In genomic region chr17:19433240-19433639, GRCh38 we compare ENCODE assay signal across 16 cellular contexts. TPM values are rescaled to one million over a fixed set of nuclear protein-coding genes. Genes with fewer than 3 reads are reported as not detected.
DNase-seq lines count a peak whose midpoint lies in the region; ATAC-seq, FAIRE-seq and TF ChIP-seq lines count a peak whose summit lies in the region.
"Had no signal": no experiment of that assay in that cellular context is flagged by ENCODE, and none has a peak within 500 bp of the region (broad histone marks: within the 10 kb centered on the region; RNA-seq: fewer than 3 reads in every experiment).

No MANE protein-coding gene starts in this region.

- no peak overlapping the region for H3K56ac ChIP-seq in H1 (replicated peaks; ENCODE audit: insufficient read length, low read depth, low read length)
- peak overlapping the region; percentile 50 for H3K56ac ChIP-seq in mesendoderm (ENCODE audit: low read length)

- peak; percentile 60 for FAIRE-seq in H1 (lab: Jason Lieb, UNC)
- FAIRE-seq: HTR-8/SVneo had no signal

- no peak for TF ChIP-seq RAD21 in H1 (IDR thresholded peaks at IDR 0.05 in 1 of 2, conservative IDR thresholded peaks at IDR 0.05 in 1 of 2; ENCODE audit: low read depth in 2 of 2, low read length in 2 of 2)

- ATAC-seq in GM21737 (IDR thresholded peaks at IDR 0.05; ENCODE audit: unreplicated experiment), result no peak
- ATAC-seq: HCT116 had no signal

- H4K8ac ChIP-seq in H1 (ENCODE audit: extremely low read depth, insufficient read depth, low read length) (no peak overlapping the region), mesendoderm (ENCODE audit: low read depth, low read length) (no peak overlapping the region)

- 5% methylated on average over 5 of the region's 5 CpGs; no CpG with 5 or more reads in 1 of the 2 experiments for WGBS in H1 (ENCODE audit: extremely low coverage in 1 of 2, insufficient coverage in 1 of 2, insufficient read length in 1 of 2, insufficient replicate concordance in 2 of 2, low coverage in 1 of 2, low lambda C conversion rate in 2 of 2, missing lambda C conversion rate in 1 of 2), 2 experiments
- no CpG with 5 or more reads among the region's 5 CpGs for WGBS in mesendoderm (ENCODE audit: extremely low coverage, insufficient coverage, low lambda C conversion rate)

- H2AK5ac ChIP-seq in H1 (ENCODE audit: low read depth, low read length) (no peak overlapping the region), mesendoderm (ENCODE audit: low read length) (no peak overlapping the region)

- no peak overlapping the region for H3K14ac ChIP-seq in H1 (ENCODE audit: insufficient read length)

- H3K27ac ChIP-seq in HUES48 (ENCODE audit: low read depth, low read length), result peak overlapping the region; percentile 82
- H3K27ac ChIP-seq in H1 (ENCODE audit: low read depth, low read length), result no peak overlapping the region
- H3K27ac ChIP-seq in mesendoderm (ENCODE audit: low read depth, low read length), result peak overlapping the region; percentile 38
- H3K27ac ChIP-seq: BLaER1 treated with 17β-estradiol and CSF1 and Interleukin-3, amounts not matched to agents 10 nM and 100 nM had no signal

- POLR2A ChIA-PET in H1 (lab: Charles Lee; ENCODE audit: partially characterized antibody), result interaction anchor here (0.7 to 2.1 kb wide), 6 partner anchors 8 to 70 kb away, joined by 3 to 5 read pairs (median 3); no protein-coding TSS in a partner anchor
- POLR2A ChIA-PET in activated CD4-positive, alpha-beta memory T cell treated with anti-CD3 and anti-CD28 coated beads for 36 hours (lab: Charles Lee), result no interaction called here

- H3K4me3 Mint-ChIP-seq in activated CD4-positive, alpha-beta memory T cell treated with anti-CD3 and anti-CD28 coated beads for 36 hours, result no peak overlapping the region
- H3K4me3 Mint-ChIP-seq: CD4-positive, CD25-positive, alpha-beta regulatory T cell had no signal

- H3K27me3 Mint-ChIP-seq in activated CD4-positive, alpha-beta memory T cell treated with anti-CD3 and anti-CD28 coated beads for 36 hours, result no peaks in the 10 kb centered on the region

- H3K79me2 ChIP-seq in H1 (ENCODE audit: control insufficient read depth in 1 of 2, insufficient read depth in 2 of 2, low read length in 2 of 2), result no peaks in the 10 kb centered on the region
- no peaks in the 10 kb centered on the region for H3K79me2 ChIP-seq in mesendoderm (ENCODE audit: control insufficient read depth, insufficient read depth, low read length)

- no peaks in the 10 kb centered on the region for H3K36me3 Mint-ChIP-seq in activated CD4-positive, alpha-beta memory T cell treated with anti-CD3 and anti-CD28 coated beads for 36 hours
- H3K36me3 Mint-ChIP-seq: CD4-positive, CD25-positive, alpha-beta regulatory T cell had no signal

- H3K4ac ChIP-seq in H1 (replicated peaks; ENCODE audit: insufficient read length, low read depth, low read length) (no peak overlapping the region), mesendoderm (ENCODE audit: low read depth, low read length) (no peak overlapping the region)

- H2AFZ ChIP-seq in H1 (ENCODE audit: low read length), result no peak overlapping the region

- H3K4me2 ChIP-seq in H1 (ENCODE audit: insufficient read depth in 1 of 2, low read depth in 2 of 2, low read length in 2 of 2), result peak overlapping the region; percentile 28 to 43
- no peak overlapping the region for H3K4me2 ChIP-seq in mesendoderm (ENCODE audit: low read length)
- H3K4me2 ChIP-seq: BLaER1 treated with 17β-estradiol and CSF1 and Interleukin-3, amounts not matched to agents 10 nM and 100 nM had no signal

- TF ChIP-seq CTCF in H1 (IDR thresholded peaks at IDR 0.05; ENCODE audit: control extremely low read depth in 1 of 3, insufficient read depth in 1 of 3, low read depth in 1 of 3, low read length in 3 of 3), result no peak

- H3K18ac ChIP-seq in H1 (ENCODE audit: extremely low read depth, low read length) (no peak overlapping the region), mesendoderm (ENCODE audit: low read length) (no peak overlapping the region)

- H2BK5ac ChIP-seq in H1 (ENCODE audit: low read depth, low read length) (no peak overlapping the region), mesendoderm (ENCODE audit: low read length) (peak overlapping the region; percentile 93)

- H3K9ac ChIP-seq in HUES48 (ENCODE audit: low read depth, low read length) (no peak overlapping the region), H1 (replicated peaks in 1 of 4; ENCODE audit: extremely low read depth in 1 of 4, low read depth in 3 of 4, low read length in 3 of 4) (no peak overlapping the region), mesendoderm (ENCODE audit: low read length) (peak overlapping the region; percentile 40)
- H3K9ac ChIP-seq: BLaER1 treated with 17β-estradiol and CSF1 and Interleukin-3, amounts not matched to agents 10 nM and 100 nM had no signal

- DNase-seq in ELF-1 (ENCODE audit: low read depth, low spot score) (peak; percentile 48), H1 (ENCODE audit: low read depth in 1 of 2, low spot score in 2 of 2) (no peak), mesendoderm (peak; percentile 76)
- no peak for DNase-seq in stimulated activated CD4-positive, alpha-beta T cell treated with anti-CD3 and anti-CD28 coated beads, Interleukin-12 subunit alpha, Interleukin-12 subunit beta, amount 100 ng/mL, for 4 hours
- no peak for DNase-seq in stimulated activated CD4-positive, alpha-beta T cell treated with anti-CD3 and anti-CD28 coated beads, Interleukin-1b, Interleukin-23, amount 100 ng/mL, for 48 hours
- no peak for DNase-seq in activated CD4-positive, alpha-beta memory T cell treated with anti-CD3 and anti-CD28 coated beads for 36 hours
- DNase-seq: 8988T; CD4-positive, CD25-positive, alpha-beta regulatory T cell; DMS53; IMR-90; KBM-7 had no signal

- H4K91ac ChIP-seq in H1 (replicated peaks; ENCODE audit: insufficient read length, low read length), result no peak overlapping the region

- peaks cover 2% of the 10 kb centered on the region; the same call in 1 of the 2 replicates for H3K23me2 ChIP-seq in H1 (ENCODE audit: low read depth, low read length)

- H3K79me1 ChIP-seq in H1 (ENCODE audit: low read depth, low read length), result no peaks in the 10 kb centered on the region
- H3K79me1 ChIP-seq in mesendoderm (ENCODE audit: low read length), result no peaks in the 10 kb centered on the region

- TF ChIP-seq POLR2A in H1 (IDR thresholded peaks at IDR 0.05; ENCODE audit: control extremely low read depth in 1 of 2, low read depth in 2 of 2, low read length in 2 of 2), result no peak

- H3K36me3 ChIP-seq in HUES48 (ENCODE audit: control insufficient read depth, insufficient read depth, low read length) (no peaks in the 10 kb centered on the region), H1 (ENCODE audit: control insufficient read depth in 2 of 4, insufficient read depth in 4 of 4, low read length in 3 of 4) (no peaks in the 10 kb centered on the region), mesendoderm (ENCODE audit: control insufficient read depth, insufficient read depth, low read length) (no peaks in the 10 kb centered on the region)
- H3K36me3 ChIP-seq: BLaER1 treated with 17β-estradiol and CSF1 and Interleukin-3, amounts not matched to agents 10 nM and 100 nM had no signal

- no peak overlapping the region for H2BK20ac ChIP-seq in H1 (ENCODE audit: low read length)

- H3K23ac ChIP-seq in H1 (ENCODE audit: insufficient read length), result no peak overlapping the region
- no peak overlapping the region for H3K23ac ChIP-seq in mesendoderm (ENCODE audit: low read length)

- no peaks in the 10 kb centered on the region for H3K9me3 Mint-ChIP-seq in activated CD4-positive, alpha-beta memory T cell treated with anti-CD3 and anti-CD28 coated beads for 36 hours
- H3K9me3 Mint-ChIP-seq: CD4-positive, CD25-positive, alpha-beta regulatory T cell had no signal

- peaks cover 36% of the 10 kb centered on the region for H3K4me1 ChIP-seq in HUES48 (ENCODE audit: control insufficient read depth, insufficient read depth, low read length)
- peaks cover 5 to 16% (median 11%) of the 10 kb centered on the region in 4 experiments for H3K4me1 ChIP-seq in H1 (replicated peaks in 1 of 4; ENCODE audit: control insufficient read depth in 3 of 4, insufficient read depth in 4 of 4, low read length in 3 of 4)
- H3K4me1 ChIP-seq in mesendoderm (ENCODE audit: control insufficient read depth, low read depth, low read length), result peaks cover 16% of the 10 kb centered on the region
- H3K4me1 ChIP-seq: BLaER1 treated with 17β-estradiol and CSF1 and Interleukin-3, amounts not matched to agents 10 nM and 100 nM had no signal

- intact Hi-C loops in activated CD4-positive, alpha-beta memory T cell treated with anti-CD3 and anti-CD28 coated beads for 36 hours (cut with micrococcal nuclease), result no loop called here

- no peak for TF ChIP-seq EP300 in H1 (IDR thresholded peaks at IDR 0.05; ENCODE audit: borderline replicate concordance in 1 of 2, low read depth in 2 of 2, low read length in 2 of 2)

- H4K20me1 ChIP-seq in H1 (replicated peaks in 1 of 2; ENCODE audit: control insufficient read depth in 1 of 2, insufficient read depth in 2 of 2, low read length in 2 of 2), result no peaks in the 10 kb centered on the region
- H4K20me1 ChIP-seq: BLaER1 treated with 17β-estradiol and CSF1 and Interleukin-3, amounts not matched to agents 10 nM and 100 nM had no signal

- H2BK120ac ChIP-seq in H1 (replicated peaks; ENCODE audit: low read depth, low read length) (no peak overlapping the region), mesendoderm (ENCODE audit: low read depth, low read length) (no peak overlapping the region)

- H3K27me3 ChIP-seq in HUES48 (ENCODE audit: control insufficient read depth, insufficient read depth, low read length) (no peaks in the 10 kb centered on the region), H1 (replicated peaks in 1 of 4; ENCODE audit: control insufficient read depth in 3 of 4, extremely low read depth in 1 of 4, insufficient read depth in 3 of 4, low read length in 3 of 4) (no peaks in the 10 kb centered on the region), mesendoderm (ENCODE audit: insufficient read depth, low read length, poor library complexity) (no peaks in the 10 kb centered on the region)
- H3K27me3 ChIP-seq: BLaER1 treated with 17β-estradiol and CSF1 and Interleukin-3, amounts not matched to agents 10 nM and 100 nM had no signal

- no peak overlapping the region for H2BK15ac ChIP-seq in H1 (ENCODE audit: low read length)
- H2BK15ac ChIP-seq in mesendoderm (replicated peaks; ENCODE audit: low read depth), result no peak overlapping the region

- H3K9me3 ChIP-seq in HUES48 (ENCODE audit: control insufficient read depth, insufficient read depth, low read length) (no peaks in the 10 kb centered on the region), H1 (ENCODE audit: insufficient read depth in 2 of 2, low read depth in 1 of 2, low read length in 1 of 2) (no peaks in the 10 kb centered on the region)
- H3K9me3 ChIP-seq: BLaER1 treated with 17β-estradiol and CSF1 and Interleukin-3, amounts not matched to agents 10 nM and 100 nM had no signal

- H4K5ac ChIP-seq in H1 (ENCODE audit: insufficient read length, low read depth, low read length), result no peak overlapping the region
- no peak overlapping the region for H4K5ac ChIP-seq in mesendoderm (ENCODE audit: low read length)

- CTCF ChIA-PET in H1 (lab: Charles Lee; ENCODE audit: partially characterized antibody), result interaction anchor here (0.7 to 4.4 kb wide), 27 partner anchors 8 to 333 kb away, joined by 3 to 31 read pairs (median 5); partner anchors contain the start of genes ALDH3A2 and B9D1
- CTCF ChIA-PET in activated CD4-positive, alpha-beta memory T cell treated with anti-CD3 and anti-CD28 coated beads for 36 hours (lab: Charles Lee), result interaction anchor here (1.0 to 1.4 kb wide), 4 partner anchors 12 to 329 kb away, joined by 3 to 10 read pairs (median 5); partner anchors contain the start of gene B9D1

- H2BK12ac ChIP-seq in H1 (ENCODE audit: low read depth, low read length), result no peak overlapping the region

- no peaks in the 10 kb centered on the region for H3K4me1 Mint-ChIP-seq in activated CD4-positive, alpha-beta memory T cell treated with anti-CD3 and anti-CD28 coated beads for 36 hours (ENCODE audit: low read depth)
- H3K4me1 Mint-ChIP-seq: CD4-positive, CD25-positive, alpha-beta regulatory T cell had no signal

- H3K4me3 ChIP-seq in HUES48 (ENCODE audit: low read depth, low read length), result no peak overlapping the region
- peak overlapping the region in 1 of 4 experiments; percentile 31; a peak in 1 of 8 replicates for H3K4me3 ChIP-seq in H1 (ENCODE audit: extremely low read depth in 1 of 4, insufficient read depth in 2 of 4, low read depth in 3 of 4, low read length in 4 of 4)
- no peak overlapping the region for H3K4me3 ChIP-seq in mesendoderm (ENCODE audit: low read length)
- H3K4me3 ChIP-seq: BLaER1 treated with 17β-estradiol and CSF1 and Interleukin-3, amounts not matched to agents 10 nM and 100 nM had no signal

- H3K27ac Mint-ChIP-seq in activated CD4-positive, alpha-beta memory T cell treated with anti-CD3 and anti-CD28 coated beads for 36 hours, result no peak overlapping the region
- H3K27ac Mint-ChIP-seq: CD4-positive, CD25-positive, alpha-beta regulatory T cell had no signal

RNA-seq across cellular contexts. Expression of gene RNF112, which starts 22.2 kb away (rescaled TPM):
- 2.2 and 2.3 TPM in 2 replicates for total RNA-seq in H1 (2021; fragmentation: NEBNext Ultra II Directional; extraction: Animal tissue kit (Norgen Biotek cat#: 25700))
- polyA plus RNA-seq in H1 (2011; rRNA removed), result 1.1 and 1.7 TPM in 2 replicates
- 1.7 TPM for polyA plus RNA-seq in H1 (2011; cell fraction: cytosol; rRNA removed)
- polyA plus RNA-seq in H1 (2011; cell fraction: nucleus; rRNA removed), result 8.6 TPM
- 1.4 to 3.8 TPM (median 2.5 TPM) in 4 replicates for polyA plus RNA-seq in H1 (2012, experiment 1 of 2)
- polyA plus RNA-seq in H1 (2012, experiment 2 of 2), result 0.79 TPM
- 0.85 TPM for polyA plus RNA-seq in H1 (2013, experiment 1 of 2)
- polyA plus RNA-seq in H1 (2013, experiment 2 of 2), result 0.90 TPM
- 0.68 and 0.98 TPM in 2 replicates for polyA minus RNA-seq in H1 (2011; rRNA and poly(A)+ RNA removed)
- 4.6 TPM for polyA minus RNA-seq in H1 (2011; cell fraction: cytosol; rRNA and poly(A)+ RNA removed)
- polyA minus RNA-seq in H1 (2011; cell fraction: nucleus; rRNA and poly(A)+ RNA removed), result 1.6 TPM
- 1.5 TPM for polyA plus RNA-seq in mesendoderm (2013, experiment 1 of 2)
- polyA plus RNA-seq in mesendoderm (2013, experiment 2 of 2), result 1.2 TPM
- under 1 TPM; 0.86 to 0.97 TPM for total RNA-seq in activated CD4-positive, alpha-beta memory T cell treated with anti-CD3 and anti-CD28 coated beads for 36 hours
- polyA plus RNA-seq: CD4-positive, CD25-positive, alpha-beta regulatory T cell had no signal

RNA-seq across cellular contexts. Expression of gene MFAP4, which starts 46.2 kb away (rescaled TPM):
- total RNA-seq in H1 (2021; fragmentation: NEBNext Ultra II Directional; extraction: Animal tissue kit (Norgen Biotek cat#: 25700)), result 3.6 and 3.8 TPM in 2 replicates
- polyA plus RNA-seq in H1 (2011; rRNA removed), result 3.1 and 8.1 TPM in 2 replicates
- 3.4 TPM for polyA plus RNA-seq in H1 (2011; cell fraction: cytosol; rRNA removed)
- polyA plus RNA-seq in H1 (2011; cell fraction: nucleus; rRNA removed), result 9.6 TPM
- 3.4 to 5.8 TPM (median 4.6 TPM) in 4 replicates for polyA plus RNA-seq in H1 (2012, experiment 1 of 2)
- polyA plus RNA-seq in H1 (2012, experiment 2 of 2), result 5.5 TPM
- polyA plus RNA-seq in H1 (2013, experiment 1 of 2), result 6.5 TPM
- polyA plus RNA-seq in H1 (2013, experiment 2 of 2), result 8.6 TPM
- polyA minus RNA-seq in H1 (2011; rRNA and poly(A)+ RNA removed), result 1.9 and 4.1 TPM in 2 replicates
- polyA minus RNA-seq in H1 (2011; cell fraction: cytosol; rRNA and poly(A)+ RNA removed), result 3.8 TPM
- polyA minus RNA-seq in H1 (2011; cell fraction: nucleus; rRNA and poly(A)+ RNA removed), result 2.5 TPM
- polyA plus RNA-seq in mesendoderm (2013, experiment 1 of 2), result 93.5 TPM
- polyA plus RNA-seq in mesendoderm (2013, experiment 2 of 2), result 84.3 TPM
- total RNA-seq in activated CD4-positive, alpha-beta memory T cell treated with anti-CD3 and anti-CD28 coated beads for 36 hours, result not detected
- total RNA-seq: CD4-positive, CD25-positive, alpha-beta regulatory T cell had no signal
- polyA plus RNA-seq: CD4-positive, CD25-positive, alpha-beta regulatory T cell had no signal

RNA-seq across cellular contexts. Expression of gene MAPK7, which starts 54.9 kb away (rescaled TPM):
- total RNA-seq in H1 (2021; fragmentation: NEBNext Ultra II Directional; extraction: Animal tissue kit (Norgen Biotek cat#: 25700)), result 28.1 and 33.8 TPM in 2 replicates
- polyA plus RNA-seq in H1 (2011; rRNA removed), result 15.2 and 31.3 TPM in 2 replicates
- polyA plus RNA-seq in H1 (2011; cell fraction: cytosol; rRNA removed), result 14.1 TPM
- 49.4 TPM for polyA plus RNA-seq in H1 (2011; cell fraction: nucleus; rRNA removed)
- polyA plus RNA-seq in H1 (2012, experiment 1 of 2), result 20.3 to 30.7 TPM (median 27.8 TPM) in 4 replicates
- 32.4 TPM for polyA plus RNA-seq in H1 (2012, experiment 2 of 2)
- polyA plus RNA-seq in H1 (2013, experiment 1 of 2), result 23.0 TPM
- polyA plus RNA-seq in H1 (2013, experiment 2 of 2), result 21.6 TPM
- 51.2 and 56.3 TPM in 2 replicates for polyA minus RNA-seq in H1 (2011; rRNA and poly(A)+ RNA removed)
- polyA minus RNA-seq in H1 (2011; cell fraction: cytosol; rRNA and poly(A)+ RNA removed), result 21.0 TPM
- polyA minus RNA-seq in H1 (2011; cell fraction: nucleus; rRNA and poly(A)+ RNA removed), result 57.7 TPM
- polyA plus RNA-seq in mesendoderm (2013, experiment 1 of 2), result 51.0 TPM
- polyA plus RNA-seq in mesendoderm (2013, experiment 2 of 2), result 48.4 TPM
- total RNA-seq in activated CD4-positive, alpha-beta memory T cell treated with anti-CD3 and anti-CD28 coated beads for 36 hours, result 10 to 100 TPM; 15.4 to 17.2 TPM

Comparison
In these comparisons a context has a peak if more than half of its experiments do, and no peak if none do; other contexts are left out.
1. DNase-seq: peak in ELF-1 (single experiment) and mesendoderm (single experiment); none in H1 (0 of 2), stimulated activated CD4-positive, alpha-beta T cell treated with anti-CD3 and anti-CD28 coated beads, Interleukin-12 subunit alpha, Interleukin-12 subunit beta, amount 100 ng/mL, for 4 hours (single experiment), stimulated activated CD4-positive, alpha-beta T cell treated with anti-CD3 and anti-CD28 coated beads, Interleukin-1b, Interleukin-23, amount 100 ng/mL, for 48 hours (single experiment) and activated CD4-positive, alpha-beta memory T cell treated with anti-CD3 and anti-CD28 coated beads for 36 hours (single experiment).